In the genomic region with DNA sequence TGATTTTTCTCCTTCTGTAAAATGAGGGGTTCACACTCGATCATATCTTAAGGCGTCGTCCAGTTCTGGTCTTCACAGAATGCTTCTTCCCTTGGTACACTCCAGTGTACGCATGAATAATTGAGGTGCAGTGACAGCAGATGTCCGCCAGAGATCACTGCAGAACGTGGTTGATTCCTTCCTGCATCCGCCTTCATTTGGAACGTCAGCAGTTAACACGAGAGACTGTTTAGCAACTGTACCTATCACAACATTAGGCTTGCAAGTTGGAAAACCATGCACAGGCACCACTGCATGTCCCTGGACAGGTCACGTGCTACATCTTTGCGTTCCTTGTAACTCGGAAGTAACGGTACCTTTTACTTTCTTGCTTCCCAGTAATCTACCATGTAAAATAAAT, we compare ENCODE assay signal across 8 cellular contexts.
DNase-seq lines count a peak whose midpoint lies in the region; ATAC-seq and TF ChIP-seq lines count a peak whose summit lies in the region.

No MANE protein-coding gene starts in this region.

- H3K27ac ChIP-seq in DOHH2 (ENCODE audit: low read depth, low read length): no peak overlapping the region
- H3K27ac ChIP-seq in OCI-LY1 (ENCODE audit: low read depth, low read length, poor library complexity, severe bottlenecking): no peak overlapping the region

- DNase-seq in H4 (ENCODE audit: low spot score): peak; percentile 70
- DNase-seq in activated naive CD8-positive, alpha-beta T cell treated with anti-CD3 and anti-CD28 coated beads, Interleukin-2, amount 10 ng/mL, durations not matched to agents 7 days and 5 days: peak; percentile 16
- peak; percentile 22 for DNase-seq in iPS DF 4.7 (ENCODE audit: extremely low read depth, low spot score)
- DNase-seq in stimulated activated CD4-positive, alpha-beta T cell treated with anti-CD3 and anti-CD28 coated beads, Interleukin-2, amount 100 ng/mL, for 4 hours (ENCODE audit: low read depth): peak; percentile 3
- no peak for DNase-seq in NCI-H345 (lab: John Stamatoyannopoulos, UW)
- DNase-seq in NCI-H774 (lab: John Stamatoyannopoulos, UW): no peak

- H3K79me2 ChIP-seq in DOHH2 (ENCODE audit: control insufficient read depth, low read length): no peaks in the 10 kb centered on the region
- H3K79me2 ChIP-seq in OCI-LY1 (ENCODE audit: insufficient read depth, low read length): no peaks in the 10 kb centered on the region

- H3K36me3 ChIP-seq in DOHH2 (ENCODE audit: control insufficient read depth, low read length) (no peaks in the 10 kb centered on the region), OCI-LY1 (ENCODE audit: insufficient read depth, low read length) (no peaks in the 10 kb centered on the region)

- H3K27ac Mint-ChIP-seq in activated naive CD8-positive, alpha-beta T cell treated with anti-CD3 and anti-CD28 coated beads, Interleukin-2, amount 10 ng/mL, durations not matched to agents 7 days and 5 days: no peak overlapping the region

- H2AFZ ChIP-seq in OCI-LY1 (ENCODE audit: low read length): no peak overlapping the region

- no peaks in the 10 kb centered on the region for H3K9me3 Mint-ChIP-seq in activated naive CD8-positive, alpha-beta T cell treated with anti-CD3 and anti-CD28 coated beads, Interleukin-2, amount 10 ng/mL, durations not matched to agents 7 days and 5 days

- TF ChIP-seq CTCF in DOHH2 (IDR thresholded peaks at IDR 0.05; ENCODE audit: low read depth, low read length, poor library complexity, severe bottlenecking) (peak; percentile 51), OCI-LY1 (IDR thresholded peaks at IDR 0.05; ENCODE audit: low read length) (peak; percentile 66)

- H3K9me3 ChIP-seq in DOHH2 (ENCODE audit: control insufficient read depth, insufficient read depth, low read length) (no peaks in the 10 kb centered on the region), OCI-LY1 (ENCODE audit: low read length) (no peaks in the 10 kb centered on the region)

- H3K4me3 Mint-ChIP-seq in activated naive CD8-positive, alpha-beta T cell treated with anti-CD3 and anti-CD28 coated beads, Interleukin-2, amount 10 ng/mL, durations not matched to agents 7 days and 5 days: no peak overlapping the region

- H4K20me1 ChIP-seq in DOHH2 (ENCODE audit: control insufficient read depth, insufficient read depth, low read depth, low read length) (no peaks in the 10 kb centered on the region), OCI-LY1 (ENCODE audit: insufficient read depth, low read length) (no peaks in the 10 kb centered on the region)

- H3K27me3 ChIP-seq in DOHH2 (ENCODE audit: control insufficient read depth, low read length) (no peaks in the 10 kb centered on the region; the same call in 1 of the 2 replicates), OCI-LY1 (ENCODE audit: insufficient read depth, low read length) (no peaks in the 10 kb centered on the region)

- H3K9ac ChIP-seq in OCI-LY1 (ENCODE audit: low read length): no peak overlapping the region

- H3K4me1 Mint-ChIP-seq in activated naive CD8-positive, alpha-beta T cell treated with anti-CD3 and anti-CD28 coated beads, Interleukin-2, amount 10 ng/mL, durations not matched to agents 7 days and 5 days: no peaks in the 10 kb centered on the region

- H3K4me2 ChIP-seq in DOHH2 (ENCODE audit: low read length): no peak overlapping the region
- no peak overlapping the region for H3K4me2 ChIP-seq in OCI-LY1 (ENCODE audit: low read length)

- no peaks in the 10 kb centered on the region for H3K9me2 ChIP-seq in DOHH2 (replicated peaks; ENCODE audit: control insufficient read depth, low read length)
- H3K9me2 ChIP-seq in OCI-LY1 (ENCODE audit: low read depth, low read length): no peaks in the 10 kb centered on the region

- H3K4me1 ChIP-seq in DOHH2 (ENCODE audit: control insufficient read depth, low read length) (no peaks in the 10 kb centered on the region), OCI-LY1 (ENCODE audit: insufficient read depth, low read length, severe bottlenecking) (no peaks in the 10 kb centered on the region)

- H3F3A ChIP-seq in DOHH2 (ENCODE audit: control insufficient read depth, insufficient read depth): no peaks in the 10 kb centered on the region
- no peaks in the 10 kb centered on the region for H3F3A ChIP-seq in OCI-LY1 (ENCODE audit: insufficient read depth, low read length)

- no peak overlapping the region for H3K4me3 ChIP-seq in DOHH2 (ENCODE audit: low read length)
- no peak overlapping the region for H3K4me3 ChIP-seq in OCI-LY1 (ENCODE audit: low read depth, low read length, poor library complexity, severe bottlenecking)

- POLR2A ChIA-PET in activated naive CD8-positive, alpha-beta T cell treated with anti-CD3 and anti-CD28 coated beads, Interleukin-2, amount 10 ng/mL, durations not matched to agents 7 days and 5 days (lab: Charles Lee): no interaction called here

- ATAC-seq in activated naive CD8-positive, alpha-beta T cell treated with anti-CD3 and anti-CD28 coated beads, Interleukin-2, amount 10 ng/mL, durations not matched to agents 7 days and 5 days (ENCODE audit: low read depth): no peak

- H3K27me3 Mint-ChIP-seq in activated naive CD8-positive, alpha-beta T cell treated with anti-CD3 and anti-CD28 coated beads, Interleukin-2, amount 10 ng/mL, durations not matched to agents 7 days and 5 days: peaks cover 3% of the 10 kb centered on the region

- no peaks in the 10 kb centered on the region for H3K36me3 Mint-ChIP-seq in activated naive CD8-positive, alpha-beta T cell treated with anti-CD3 and anti-CD28 coated beads, Interleukin-2, amount 10 ng/mL, durations not matched to agents 7 days and 5 days

Comparison
In these comparisons a context has a peak if more than half of its experiments do, and no peak if none do; other contexts are left out.
1. DNase-seq: peak in H4 (single experiment), activated naive CD8-positive, alpha-beta T cell treated with anti-CD3 and anti-CD28 coated beads, Interleukin-2, amount 10 ng/mL, durations not matched to agents 7 days and 5 days (single experiment), iPS DF 4.7 (single experiment) and stimulated activated CD4-positive, alpha-beta T cell treated with anti-CD3 and anti-CD28 coated beads, Interleukin-2, amount 100 ng/mL, for 4 hours (single experiment); none in NCI-H345 (single experiment) and NCI-H774 (single experiment).